Comparison of ENCODE assay signal across 8 cellular contexts in the genomic region with DNA sequence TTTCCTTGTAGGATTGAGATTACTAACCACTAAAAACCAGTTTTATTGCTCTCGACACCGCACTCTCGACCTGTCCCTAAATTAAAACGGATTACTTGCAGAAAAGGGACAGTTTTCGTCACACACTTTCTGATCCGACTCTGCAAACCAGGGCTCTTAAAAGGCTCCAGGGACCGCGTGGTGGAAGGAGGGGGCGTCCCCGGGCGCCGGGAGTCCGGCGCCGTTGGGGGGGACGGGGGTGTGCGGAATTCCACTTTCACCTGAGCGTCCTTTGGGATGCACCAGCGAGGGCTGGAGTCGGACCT. TPM values are rescaled to one million over a fixed set of nuclear protein-coding genes. Genes with fewer than 3 reads are reported as not detected.
A peak's percentile ranks its signal among the peaks of the same experiment; 100 is the strongest.
DNase-seq lines count a peak whose midpoint lies in the region; ATAC-seq and TF ChIP-seq lines count a peak whose summit lies in the region.

No MANE protein-coding gene starts in this region.

- H3K27me3 ChIP-seq in cardiac muscle cell: peaks cover 9% of the 10 kb centered on the region
- peaks cover 21% of the 10 kb centered on the region for H3K27me3 ChIP-seq in RWPE2 (ENCODE audit: insufficient read depth, poor library complexity, severe bottlenecking)
- H3K27me3 ChIP-seq in dorsolateral prefrontal cortex: peaks cover 0 to 20% (median 0%) of the 10 kb centered on the region in 45 donors
- H3K27me3 ChIP-seq in mononuclear cell (ENCODE audit: insufficient read depth, low read length): peaks cover 51% of the 10 kb centered on the region

- TF ChIP-seq CTCF in cardiac muscle cell (IDR thresholded peaks at IDR 0.05; ENCODE audit: low read depth, low read length) (no peak), RWPE2 (IDR thresholded peaks at IDR 0.05; ENCODE audit: poor library complexity, severe bottlenecking) (no peak), dorsolateral prefrontal cortex (IDR thresholded peaks at IDR 0.05 in 54 of 56, conservative IDR thresholded peaks at IDR 0.05 in 2 of 56; ENCODE audit: low read depth in 1 of 56, partially characterized antibody in 56 of 56) (no peak)

- peak; percentile 13 to 40 for DNase-seq in cardiac muscle cell (ENCODE audit: low read depth in 1 of 2, low spot score in 1 of 2)
- DNase-seq in cardiac septum (ENCODE audit: low spot score): no peak
- no peak for DNase-seq in RWPE2 (ENCODE audit: low spot score)
- peak in 1 of 10 donors; percentile 7 for DNase-seq in dorsolateral prefrontal cortex

- no peaks in the 10 kb centered on the region for H3K9me3 ChIP-seq in cardiac muscle cell (ENCODE audit: low read depth)
- H3K9me3 ChIP-seq in RWPE2 (ENCODE audit: severe bottlenecking): no peaks in the 10 kb centered on the region
- no peaks in the 10 kb centered on the region for H3K9me3 ChIP-seq in mononuclear cell (ENCODE audit: low read depth, low read length)

- no peak for ATAC-seq in RWPE2 (ENCODE audit: low read depth)
- ATAC-seq in GM19351 (IDR thresholded peaks at IDR 0.05; ENCODE audit: unreplicated experiment): no peak
- no peak for ATAC-seq in GM21390 (IDR thresholded peaks at IDR 0.05; ENCODE audit: unreplicated experiment)
- ATAC-seq in HG02798 (IDR thresholded peaks at IDR 0.05; ENCODE audit: poor library complexity, unreplicated experiment): no peak

- H3K4me3 ChIP-seq in cardiac muscle cell (peak overlapping the region; percentile 71), RWPE2 (ENCODE audit: severe bottlenecking) (peak overlapping the region; percentile 43), dorsolateral prefrontal cortex (peak overlapping the region; percentile 46 to 99 (median 77)), mononuclear cell (ENCODE audit: low read length) (peak overlapping the region; percentile 47)

- H3K4me1 ChIP-seq in cardiac muscle cell (ENCODE audit: low read depth) (peaks cover 9% of the 10 kb centered on the region), RWPE2 (ENCODE audit: insufficient read depth, poor library complexity, severe bottlenecking) (no peaks in the 10 kb centered on the region), mononuclear cell (ENCODE audit: insufficient read depth, low read length) (peaks cover 19% of the 10 kb centered on the region)

- H3K36me3 ChIP-seq in cardiac muscle cell (no peaks in the 10 kb centered on the region), RWPE2 (ENCODE audit: low read depth) (no peaks in the 10 kb centered on the region)

- H3K27ac ChIP-seq in cardiac muscle cell (no peak overlapping the region), RWPE2 (ENCODE audit: poor library complexity, severe bottlenecking) (no peak overlapping the region), dorsolateral prefrontal cortex (peak overlapping the region in 2 of 59 donors; percentile 22 to 39)

- intact Hi-C loops in cardiac septum (cut with DNase I): no loop called here
- intact Hi-C loops in dorsolateral prefrontal cortex (cut with DNase I): no loop called here

RNA-seq across cellular contexts. Expression of gene MAK, which starts 0.7 kb away (rescaled TPM):
- total RNA-seq in cardiac muscle cell: 0.04 and 0.18 TPM in 2 replicates
- 0.49 and 0.77 TPM in 2 replicates for polyA plus RNA-seq in cardiac muscle cell
- total RNA-seq in cardiac septum: 0.08 TPM
- under 1 TPM in 37 of 120 experiments, not detected in 83; 0.12 to 0.62 (median 0.19) TPM for total RNA-seq in dorsolateral prefrontal cortex
- total RNA-seq in mononuclear cell: 0.42 TPM

RNA-seq across cellular contexts. Expression of gene GCM2, which starts 44.2 kb away (rescaled TPM):
- not detected in 2 replicates for total RNA-seq in cardiac muscle cell
- not detected in 2 replicates for polyA plus RNA-seq in cardiac muscle cell
- not detected for total RNA-seq in cardiac septum
- total RNA-seq in dorsolateral prefrontal cortex: not detected
- total RNA-seq in mononuclear cell: not detected

RNA-seq across cellular contexts. Expression of gene SYCP2L, which starts 49.2 kb away (rescaled TPM):
- total RNA-seq in cardiac muscle cell (3.4 and 6.9 TPM in 2 replicates), cardiac septum (1.00 TPM), dorsolateral prefrontal cortex (10 to 100 TPM in 25 of 120 experiments, 1 to 10 TPM in 95; 3.1 to 15.8 (median 7.1) TPM), mononuclear cell (not detected)
- polyA plus RNA-seq in cardiac muscle cell: 0.51 and 4.5 TPM in 2 replicates

Comparison
In these comparisons a context has a peak if more than half of its experiments do, and no peak if none do; other contexts are left out.
1. DNase-seq: peak in cardiac muscle cell (2 of 2); none in cardiac septum (single experiment) and RWPE2 (single experiment).
2. Peak in every context shown above with its lines, with median percentiles within 50 percentile points of each other: H3K4me3 ChIP-seq.